Comparison of ENCODE assay signal across 28 cellular contexts in the genomic region with DNA sequence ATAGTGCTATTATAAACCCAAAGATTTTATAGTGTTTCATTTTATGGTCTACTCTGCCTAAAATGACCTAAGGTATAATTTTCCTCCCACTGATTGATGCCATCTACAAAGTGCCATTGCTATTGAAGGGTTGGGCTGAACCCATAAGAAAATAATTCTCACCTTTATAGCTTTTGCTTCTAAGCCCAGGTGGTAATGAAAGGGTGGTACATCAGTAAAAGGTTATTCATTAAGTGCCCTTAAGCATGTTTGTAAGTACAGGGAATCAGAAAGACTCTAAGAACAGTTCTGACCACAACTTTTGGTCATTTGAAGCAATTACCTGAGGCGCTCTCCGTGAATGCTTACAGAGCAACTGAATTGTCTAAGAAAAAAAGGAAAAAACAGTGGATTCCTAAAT.
"Had no signal": no experiment of that assay in that cellular context is flagged by ENCODE, and none has a peak within 500 bp of the region (broad histone marks: within the 10 kb centered on the region; RNA-seq: fewer than 3 reads in every experiment).

No MANE protein-coding gene starts in this region.

- H3K36me3 Mint-ChIP-seq: activated naive CD8-positive, alpha-beta T cell had no signal

- DNase-seq: activated CD4-positive, alpha-beta memory T cell treated with anti-CD3 and anti-CD28 coated beads, Interleukin-2, amount 10 ng/mL, durations not matched to agents 7 days and 5 days; activated CD4-positive, alpha-beta T cell treated with anti-CD3 and anti-CD28 coated beads for 4 hours; activated CD4-positive, alpha-beta T cell treated with anti-CD3 and anti-CD28 coated beads, Interleukin-2, amount 10 ng/mL, durations not matched to agents 7 days and 5 days; activated CD4-positive, alpha-beta T cell treated with anti-CD3 and anti-CD28 coated beads, Interleukin-2, amount 50 U/mL, for 4 hours; activated CD4-positive, CD25-positive, alpha-beta regulatory T cell; activated CD4-positive, CD25-positive, alpha-beta regulatory T cell treated with anti-CD3 and anti-CD28 coated beads, Interleukin-2, amount 50 U/mL, for 72 hours; activated CD8-positive, alpha-beta memory T cell treated with anti-CD3 and anti-CD28 coated beads, Interleukin-2, amount 50 U/mL, for 48 hours; activated gamma-delta T cell; activated naive CD4-positive, alpha-beta T cell; activated naive CD4-positive, alpha-beta T cell treated with anti-CD3 and anti-CD28 coated beads, Interleukin-2, amount 50 U/mL, for 16 hours; activated T-cell treated with anti-CD3 and anti-CD28 coated beads for 4 hours; activated T-cell treated with anti-CD3 and anti-CD28 coated beads, Interleukin-2, amount 50 U/mL, for 24 hours; activated T-cell treated with anti-CD3 and anti-CD28 coated beads, Interleukin-2, amount 50 U/mL, for 72 hours; amniotic stem cell; anterior cingulate cortex; brain microvascular endothelial cell; dorsolateral prefrontal cortex; effector CD4-positive, alpha-beta T cell; effector memory CD8-positive, alpha-beta T cell; esophagus squamous epithelium; foreskin melanocyte; heart right ventricle; T-helper 2 cell had no signal

- H3K27ac Mint-ChIP-seq: activated CD4-positive, alpha-beta memory T cell treated with anti-CD3 and anti-CD28 coated beads, Interleukin-2, amount 10 ng/mL, durations not matched to agents 7 days and 5 days; activated CD4-positive, alpha-beta T cell treated with anti-CD3 and anti-CD28 coated beads, Interleukin-2, amount 10 ng/mL, durations not matched to agents 7 days and 5 days; activated naive CD8-positive, alpha-beta T cell; activated T-cell treated with anti-CD3 and anti-CD28 coated beads, Interleukin-2, amount 50 U/mL, for 24 hours; activated T-cell treated with anti-CD3 and anti-CD28 coated beads, Interleukin-2, amount 50 U/mL, for 72 hours; dendritic cell treated with granulocyte-macrophage colony-stimulating factor and Interleukin-4, amounts not matched to agents 40 ng/mL and 50 ng/mL, for 4 days; effector memory CD8-positive, alpha-beta T cell had no signal

- H3K4me1 Mint-ChIP-seq: activated CD4-positive, alpha-beta memory T cell treated with anti-CD3 and anti-CD28 coated beads, Interleukin-2, amount 10 ng/mL, durations not matched to agents 7 days and 5 days; activated CD4-positive, alpha-beta T cell treated with anti-CD3 and anti-CD28 coated beads, Interleukin-2, amount 10 ng/mL, durations not matched to agents 7 days and 5 days; central memory CD8-positive, alpha-beta T cell had no signal

- FAIRE-seq: astrocyte, bronchial epithelial cell had no signal

- H3K27me3 Mint-ChIP-seq: activated CD4-positive, alpha-beta memory T cell treated with anti-CD3 and anti-CD28 coated beads, Interleukin-2, amount 10 ng/mL, durations not matched to agents 7 days and 5 days; activated CD4-positive, alpha-beta T cell treated with anti-CD3 and anti-CD28 coated beads, Interleukin-2, amount 10 ng/mL, durations not matched to agents 7 days and 5 days; activated naive CD8-positive, alpha-beta T cell; activated T-cell treated with anti-CD3 and anti-CD28 coated beads, Interleukin-2, amount 50 U/mL, for 24 hours; central memory CD8-positive, alpha-beta T cell; dendritic cell treated with granulocyte-macrophage colony-stimulating factor and Interleukin-4, amounts not matched to agents 40 ng/mL and 50 ng/mL, for 4 days; effector memory CD8-positive, alpha-beta T cell had no signal

- H3K4me3 Mint-ChIP-seq: activated CD4-positive, alpha-beta memory T cell treated with anti-CD3 and anti-CD28 coated beads, Interleukin-2, amount 10 ng/mL, durations not matched to agents 7 days and 5 days; activated CD4-positive, alpha-beta T cell treated with anti-CD3 and anti-CD28 coated beads, Interleukin-2, amount 10 ng/mL, durations not matched to agents 7 days and 5 days; activated naive CD8-positive, alpha-beta T cell; activated T-cell treated with anti-CD3 and anti-CD28 coated beads, Interleukin-2, amount 50 U/mL, for 24 hours; activated T-cell treated with anti-CD3 and anti-CD28 coated beads, Interleukin-2, amount 50 U/mL, for 72 hours; central memory CD8-positive, alpha-beta T cell; dendritic cell treated with granulocyte-macrophage colony-stimulating factor and Interleukin-4, amounts not matched to agents 40 ng/mL and 50 ng/mL, for 4 days; effector memory CD8-positive, alpha-beta T cell had no signal
